In genomic region chr14:36583242-36584166, GRCh38 we compare ENCODE assay signal across 25 cellular contexts. TPM values are rescaled to one million over a fixed set of nuclear protein-coding genes. Genes with fewer than 3 reads are reported as not detected.
DNase-seq lines count a peak whose midpoint lies in the region; ATAC-seq, FAIRE-seq and TF ChIP-seq lines count a peak whose summit lies in the region.
"Had no signal": no experiment of that assay in that cellular context is flagged by ENCODE, and none has a peak within 500 bp of the region (broad histone marks: within the 10 kb centered on the region; RNA-seq: fewer than 3 reads in every experiment).

No MANE protein-coding gene starts in this region.

- no peak for FAIRE-seq in HTR-8/SVneo (lab: Jason Lieb, UNC)

- no peak overlapping the region for H3K27ac ChIP-seq in neural progenitor cell
- H3K27ac ChIP-seq: foreskin keratinocyte, Peyer's patch, spleen had no signal

- H3K27me3 Mint-ChIP-seq in Caco-2 (ENCODE audit: insufficient read depth, unreplicated experiment): no peaks in the 10 kb centered on the region
- H3K27me3 Mint-ChIP-seq in neural progenitor cell (ENCODE audit: insufficient read depth, low read depth): peaks cover 81% of the 10 kb centered on the region

- TF ChIP-seq CTCF in Caco-2 (IDR thresholded peaks at IDR 0.05; ENCODE audit: insufficient read depth in 1 of 2, low read depth in 1 of 2, low read length in 1 of 2, severe bottlenecking in 1 of 2, unreplicated experiment in 1 of 2) (no peak), GM13977 (IDR thresholded peaks at IDR 0.05; ENCODE audit: extremely low read depth, insufficient read depth, missing control alignments) (no peak), astrocyte of the spinal cord (IDR thresholded peaks at IDR 0.05; ENCODE audit: low read depth, low read length) (no peak), neural progenitor cell (IDR thresholded peaks at IDR 0.05) (no peak)

- CTCF ChIA-PET in Caco-2 (lab: Charles Lee): interaction anchor here (0.7 kb wide), 1 partner anchor 442 kb away, joined by 5 read pairs; no protein-coding TSS in a partner anchor

- intact Hi-C loops in Caco-2 (cut with micrococcal nuclease; ENCODE audit: unreplicated experiment): no loop called here

- H2AFZ ChIP-seq in neural progenitor cell (replicated peaks): no peak overlapping the region

- H3K36me3 Mint-ChIP-seq in Caco-2 (ENCODE audit: insufficient read depth, unreplicated experiment) (no peaks in the 10 kb centered on the region), neural progenitor cell (no peaks in the 10 kb centered on the region)
- H3K36me3 Mint-ChIP-seq: activated naive CD4-positive, alpha-beta T cell treated with anti-CD3 and anti-CD28 coated beads, Interleukin-2, amount 50 U/mL, for 24 hours; type B pancreatic cell had no signal

- H3F3A ChIP-seq in neural progenitor cell (ENCODE audit: low read depth): peaks cover 39% of the 10 kb centered on the region

- no peak overlapping the region for H3K9ac ChIP-seq in neural progenitor cell

- H3K4me3 ChIP-seq in Caco-2 (ENCODE audit: low read depth, low read length) (no peak overlapping the region), astrocyte of the spinal cord (ENCODE audit: low read depth, low read length) (no peak overlapping the region), neural progenitor cell (no peak overlapping the region)

- DNase-seq in Caco-2 (no peak), GM13977 (ENCODE audit: low spot score) (peak; percentile 22), astrocyte of the spinal cord (ENCODE audit: low read depth, low spot score) (peak; percentile 6), neural progenitor cell (ENCODE audit: low spot score) (peak; percentile 51), occipital lobe (lab: John Stamatoyannopoulos, UW) (no peak), HTR-8/SVneo (ENCODE audit: insufficient read length, low spot score) (no peak)
- DNase-seq: activated CD4-positive, alpha-beta T cell treated with anti-CD3 and anti-CD28 coated beads, Interleukin-2, amount 50 U/mL, for 4 hours; activated CD8-positive, alpha-beta memory T cell treated with anti-CD3 and anti-CD28 coated beads, Interleukin-2, amount 50 U/mL, for 4 hours; anterior cingulate cortex; cortex of kidney; DMS79 treated with DMSO at 0.1 percent for 48 hours; effector memory CD8-positive, alpha-beta T cell; NCI-H1048; NCI-H187; NCI-H524; Peyer's patch; SHP77 treated with DMSO at 0.1 percent for 48 hours; spleen had no signal

- H3K4me1 Mint-ChIP-seq in Caco-2 (ENCODE audit: low read depth, unreplicated experiment): no peaks in the 10 kb centered on the region
- peaks cover 6% of the 10 kb centered on the region for H3K4me1 Mint-ChIP-seq in neural progenitor cell
- H3K4me1 Mint-ChIP-seq: activated naive CD4-positive, alpha-beta T cell treated with anti-CD3 and anti-CD28 coated beads, Interleukin-2, amount 50 U/mL, for 24 hours; activated T-helper 17 cell treated with anti-CD3 and anti-CD28 coated beads, Interleukin-2, amount 50 U/mL, for 72 hours had no signal

- no peaks in the 10 kb centered on the region for H3K36me3 ChIP-seq in Caco-2 (ENCODE audit: control insufficient read depth, insufficient read depth, low read length)
- no peaks in the 10 kb centered on the region for H3K36me3 ChIP-seq in neural progenitor cell
- H3K36me3 ChIP-seq: Peyer's patch, spleen had no signal

- H3K4me1 ChIP-seq in Caco-2 (no peaks in the 10 kb centered on the region), neural progenitor cell (peaks cover 46% of the 10 kb centered on the region)
- H3K4me1 ChIP-seq: foreskin keratinocyte had no signal

- BruUV-seq in Caco-2 (replicated peaks; lab: Mats Ljungman, UMichigan): no TSS peak

- POLR2A ChIA-PET in Caco-2 (lab: Charles Lee): no interaction called here

- peaks cover 72% of the 10 kb centered on the region for H4K20me1 ChIP-seq in neural progenitor cell (ENCODE audit: low read depth)

- peak overlapping the region; percentile 87 for H3K4me2 ChIP-seq in neural progenitor cell

- H3K9me3 ChIP-seq in Caco-2 (no peaks in the 10 kb centered on the region), neural progenitor cell (ENCODE audit: low read depth) (no peaks in the 10 kb centered on the region)
- H3K9me3 ChIP-seq: spleen had no signal

- no peaks in the 10 kb centered on the region for H3K9me3 Mint-ChIP-seq in Caco-2 (ENCODE audit: unreplicated experiment)
- peaks cover 3% of the 10 kb centered on the region for H3K9me3 Mint-ChIP-seq in neural progenitor cell
- H3K9me3 Mint-ChIP-seq: activated naive CD4-positive, alpha-beta T cell treated with anti-CD3 and anti-CD28 coated beads, Interleukin-2, amount 50 U/mL, for 24 hours; activated T-helper 17 cell treated with anti-CD3 and anti-CD28 coated beads, Interleukin-2, amount 50 U/mL, for 72 hours; type B pancreatic cell had no signal

- H3K4me3 Mint-ChIP-seq in Caco-2 (ENCODE audit: unreplicated experiment) (peak overlapping the region; percentile 77), neural progenitor cell (no peak overlapping the region)
- H3K4me3 Mint-ChIP-seq: activated naive CD4-positive, alpha-beta T cell treated with anti-CD3 and anti-CD28 coated beads, Interleukin-2, amount 50 U/mL, for 24 hours; activated T-helper 17 cell treated with anti-CD3 and anti-CD28 coated beads, Interleukin-2, amount 50 U/mL, for 72 hours; effector memory CD8-positive, alpha-beta T cell; type B pancreatic cell had no signal

- H3K27me3 ChIP-seq in Caco-2 (replicated peaks; ENCODE audit: control insufficient read depth, insufficient read depth, low read length): peaks cover 2% of the 10 kb centered on the region; the same call in 1 of the 2 replicates
- H3K27me3 ChIP-seq in neural progenitor cell: peaks cover 100% of the 10 kb centered on the region

- in situ Hi-C loops in GM13977 (cut with MboI; ENCODE audit: low pct_unique_long_range_greater_than_20kb, low sequenced_read_pairs, unreplicated experiment): loop anchor here (10.0 kb wide), 1 partner anchor 69 kb away; no protein-coding TSS in a partner anchor
- in situ Hi-C loops in astrocyte of the spinal cord (cut with HindIII; ENCODE audit: low sequenced_read_pairs): no loop called here

- no peak for ATAC-seq in GM19328 (IDR thresholded peaks at IDR 0.05; ENCODE audit: unreplicated experiment)
- ATAC-seq: activated T-helper 17 cell treated with anti-CD3 and anti-CD28 coated beads, Interleukin-2, amount 50 U/mL, for 72 hours; effector memory CD8-positive, alpha-beta T cell; foreskin keratinocyte had no signal

- H3K79me2 ChIP-seq in neural progenitor cell (ENCODE audit: low read depth): no peaks in the 10 kb centered on the region

- H3K27ac Mint-ChIP-seq in Caco-2 (ENCODE audit: unreplicated experiment) (no peak overlapping the region), neural progenitor cell (no peak overlapping the region)
- H3K27ac Mint-ChIP-seq: activated naive CD4-positive, alpha-beta T cell treated with anti-CD3 and anti-CD28 coated beads, Interleukin-2, amount 50 U/mL, for 24 hours; activated T-helper 17 cell treated with anti-CD3 and anti-CD28 coated beads, Interleukin-2, amount 50 U/mL, for 72 hours; effector memory CD8-positive, alpha-beta T cell; type B pancreatic cell had no signal

RNA-seq across cellular contexts. Expression of gene NKX2-8, which starts 1.1 kb away (rescaled TPM):
- total RNA-seq in Caco-2 (2022) (0.23 TPM in 1 of 2 replicates, not detected in the other), neural progenitor cell (ENCODE audit: low replicate concordance) (not detected in 2 replicates), occipital lobe (not detected)
- total RNA-seq: activated T-helper 17 cell treated with anti-CD3 and anti-CD28 coated beads, Interleukin-2, amount 50 U/mL, for 72 hours; cardiac septum; foreskin keratinocyte; Peyer's patch; renal cortical epithelial cell; spleen had no signal

Comparison
In these comparisons a context has a peak if more than half of its experiments do, and no peak if none do; other contexts are left out.
1. DNase-seq: peak in GM13977 (single experiment), astrocyte of the spinal cord (single experiment) and neural progenitor cell (single experiment); none in Caco-2 (0 of 2), occipital lobe (single experiment) and HTR-8/SVneo (single experiment).